18 cellular contexts compared by ENCODE assay signal in genomic region chr11:106208795-106209194, GRCh38.
DNase-seq lines count a peak whose midpoint lies in the region; ATAC-seq, FAIRE-seq and TF ChIP-seq lines count a peak whose summit lies in the region.
"Had no signal": no experiment of that assay in that cellular context is flagged by ENCODE, and none has a peak within 500 bp of the region (broad histone marks: within the 10 kb centered on the region; RNA-seq: fewer than 3 reads in every experiment).

No MANE protein-coding gene starts in this region.

- POLR2A ChIA-PET in HepG2 (lab: Yijun Ruan, JAX): no interaction called here

- peak; percentile 21 for FAIRE-seq in HepG2 (lab: Jason Lieb, UNC)
- FAIRE-seq: GM12891 had no signal

- no peak overlapping the region for H2AFZ ChIP-seq in HepG2 (ENCODE audit: low read length)
- H2AFZ ChIP-seq: GM23338 had no signal

- H3K4me3 Mint-ChIP-seq in endodermal cell (peak overlapping the region; percentile 15), nephron progenitor cell (no peak overlapping the region)
- H3K4me3 Mint-ChIP-seq: CD4-positive, CD25-positive, alpha-beta regulatory T cell; GM23338 had no signal

- H3K27ac Mint-ChIP-seq in endodermal cell: peak overlapping the region; percentile 65
- H3K27ac Mint-ChIP-seq in nephron progenitor cell: peak overlapping the region; percentile 72
- H3K27ac Mint-ChIP-seq: CD4-positive, CD25-positive, alpha-beta regulatory T cell; GM23338 had no signal

- H3K27ac ChIP-seq in HepG2 (ENCODE audit: extremely low read length, insufficient read depth, low read length): no peak overlapping the region
- no peak overlapping the region for H3K27ac ChIP-seq in right lobe of liver
- no peak overlapping the region for H3K27ac ChIP-seq in endodermal cell (ENCODE audit: low read depth, low read length)
- no peak overlapping the region for H3K27ac ChIP-seq in testis
- H3K27ac ChIP-seq in sigmoid colon: no peak overlapping the region
- H3K27ac ChIP-seq: KMS-11 had no signal

- H3K36me3 ChIP-seq in HepG2 (replicated peaks in 1 of 2; ENCODE audit: control insufficient read depth in 1 of 2, insufficient read depth in 2 of 2, low read length in 2 of 2) (no peaks in the 10 kb centered on the region), right lobe of liver (no peaks in the 10 kb centered on the region), endodermal cell (ENCODE audit: control insufficient read depth, insufficient read depth, low read length) (no peaks in the 10 kb centered on the region), testis (ENCODE audit: low read depth, missing control alignments) (no peaks in the 10 kb centered on the region), sigmoid colon (no peaks in the 10 kb centered on the region)

- peak; percentile 5 for DNase-seq in HepG2 (ENCODE audit: low spot score)
- DNase-seq in right lobe of liver: no peak
- peak; percentile 54 for DNase-seq in endodermal cell
- no peak for DNase-seq in nephron progenitor cell
- DNase-seq in testis: no peak
- no peak for DNase-seq in C1 segment of cervical spinal cord (lab: John Stamatoyannopoulos, UW)
- no peak for DNase-seq in sigmoid colon
- DNase-seq: Calu3; CD4-positive, CD25-positive, alpha-beta regulatory T cell; DMS79; NCI-H1092; NCI-H2029; NCI-H510A; PC-3 had no signal

- H3K9me3 Mint-ChIP-seq in endodermal cell: no peaks in the 10 kb centered on the region
- no peaks in the 10 kb centered on the region for H3K9me3 Mint-ChIP-seq in nephron progenitor cell
- H3K9me3 Mint-ChIP-seq: GM23338 had no signal

- peak; percentile 94 for ATAC-seq in HepG2
- no peak for ATAC-seq in right lobe of liver
- no peak for ATAC-seq in HG02759 (IDR thresholded peaks at IDR 0.05; ENCODE audit: unreplicated experiment)
- ATAC-seq: GM23338, PC-3 had no signal

- TF ChIP-seq CTCF in HepG2 (CRISPR knock-in tag; IDR thresholded peaks at IDR 0.05) (no peak), right lobe of liver (IDR thresholded peaks at IDR 0.05) (no peak), endodermal cell (conservative IDR thresholded peaks at IDR 0.05) (peak; percentile 33), nephron progenitor cell (IDR thresholded peaks at IDR 0.05) (no peak), testis (IDR thresholded peaks at IDR 0.05) (no peak), sigmoid colon (IDR thresholded peaks at IDR 0.05) (no peak)

- H3K4me1 ChIP-seq in HepG2 (ENCODE audit: insufficient read depth, low read length) (peaks cover 15% of the 10 kb centered on the region), right lobe of liver (no peaks in the 10 kb centered on the region), endodermal cell (ENCODE audit: control insufficient read depth, insufficient read depth, low read length) (peaks cover 13% of the 10 kb centered on the region), testis (no peaks in the 10 kb centered on the region), sigmoid colon (no peaks in the 10 kb centered on the region)

- TF ChIP-seq EP300 in HepG2 (IDR thresholded peaks at IDR 0.05; ENCODE audit: low read depth in 2 of 2, low read length in 2 of 2) (0 out of 4 replicates have a peak, but pooled peaks of 1 of the 2 experiments have one; percentile 27), HepG2 (CRISPR knock-in tag; IDR thresholded peaks at IDR 0.05; ENCODE audit: borderline replicate concordance) (no peak), sigmoid colon (IDR thresholded peaks at IDR 0.05) (no peak)

- intact Hi-C loops in HepG2 (cut with micrococcal nuclease; ENCODE audit: unreplicated experiment) (no loop called here), right lobe of liver (cut with DNase I) (no loop called here), testis (cut with DNase I; ENCODE audit: low total_unique reads) (no loop called here), sigmoid colon (cut with DNase I) (no loop called here)

- TF ChIP-seq RAD21 in HepG2 (CRISPR knock-in tag; IDR thresholded peaks at IDR 0.05): no peak

- H3K9me3 ChIP-seq in HepG2 (ENCODE audit: low read length): peaks cover 10% of the 10 kb centered on the region
- H3K9me3 ChIP-seq in right lobe of liver: no peaks in the 10 kb centered on the region
- H3K9me3 ChIP-seq in endodermal cell (ENCODE audit: control insufficient read depth, low read length): no peaks in the 10 kb centered on the region
- no peaks in the 10 kb centered on the region for H3K9me3 ChIP-seq in testis
- H3K9me3 ChIP-seq in sigmoid colon: no peaks in the 10 kb centered on the region

- 0% methylated on average over 6 of the region's 7 CpGs for WGBS in HepG2 (ENCODE audit: low lambda C conversion rate)
- WGBS in right lobe of liver (ENCODE audit: insufficient coverage, low coverage, low lambda C conversion rate, missing lambda C conversion rate): 30% methylated on average over 7 of the region's 7 CpGs
- WGBS in endodermal cell (ENCODE audit: insufficient coverage in 1 of 2, insufficient read length in 1 of 2), 2 experiments: 53 to 86% methylated on average over 5 to 7 of the region's 7 CpGs
- 57 to 75% methylated on average over 7 of the region's 7 CpGs for WGBS in testis, 2 donors
- 20 to 49% methylated on average over 7 of the region's 7 CpGs for WGBS in sigmoid colon, 2 donors

- H3K36me3 Mint-ChIP-seq in endodermal cell (ENCODE audit: low read depth) (no peaks in the 10 kb centered on the region), nephron progenitor cell (ENCODE audit: low read depth) (no peaks in the 10 kb centered on the region)
- H3K36me3 Mint-ChIP-seq: CD4-positive, CD25-positive, alpha-beta regulatory T cell had no signal

- H3K4me2 ChIP-seq in HepG2 (ENCODE audit: low read depth, low read length): no peak overlapping the region
- H3K4me2 ChIP-seq: GM23338, KMS-11 had no signal

- CTCF ChIA-PET in HepG2 (lab: Yijun Ruan, JAX; ENCODE audit: low intra/inter-chr PET ratio, low total read pairs): no interaction called here

- no peaks in the 10 kb centered on the region for H4K20me1 ChIP-seq in HepG2 (ENCODE audit: insufficient read depth, low read length)

- peaks cover 17% of the 10 kb centered on the region for H3K4me1 Mint-ChIP-seq in endodermal cell
- H3K4me1 Mint-ChIP-seq in nephron progenitor cell: peaks cover 21% of the 10 kb centered on the region
- H3K4me1 Mint-ChIP-seq: CD4-positive, CD25-positive, alpha-beta regulatory T cell; GM23338 had no signal

- no peak overlapping the region for H3K4me3 ChIP-seq in HepG2 (replicated peaks in 1 of 3; ENCODE audit: insufficient read depth in 1 of 3, low read depth in 2 of 3, low read length in 3 of 3)
- H3K4me3 ChIP-seq in right lobe of liver: no peak overlapping the region
- peak overlapping the region; percentile 63 for H3K4me3 ChIP-seq in endodermal cell (ENCODE audit: low read length)
- H3K4me3 ChIP-seq in testis: no peak overlapping the region
- no peak overlapping the region for H3K4me3 ChIP-seq in sigmoid colon
- H3K4me3 ChIP-seq: GM23338 had no signal

- in situ Hi-C loops in HepG2 (cut with HindIII; ENCODE audit: extremely low pct_ligation_motif_present, low pct_unique_long_range_greater_than_20kb): no loop called here

- TF ChIP-seq POLR2A in HepG2 (IDR thresholded peaks at IDR 0.05; ENCODE audit: insufficient read depth in 1 of 2, low read depth in 2 of 2, low read length in 2 of 2): no peak
- no peak for TF ChIP-seq POLR2A in right lobe of liver (IDR thresholded peaks at IDR 0.05)
- no peak for TF ChIP-seq POLR2A in testis (IDR thresholded peaks at IDR 0.05)
- no peak for TF ChIP-seq POLR2A in sigmoid colon (IDR thresholded peaks at IDR 0.05)

- BruUV-seq in HepG2 (replicated peaks; lab: Mats Ljungman, UMichigan): no TSS peak

- H3K79me2 ChIP-seq in HepG2 (ENCODE audit: insufficient read depth, low read length): no peaks in the 10 kb centered on the region

- no peak overlapping the region for H3K9ac ChIP-seq in HepG2 (ENCODE audit: insufficient read depth, low read depth, low read length)
- no peak overlapping the region for H3K9ac ChIP-seq in endodermal cell (ENCODE audit: extremely low read depth, low read length, poor library complexity, severe bottlenecking)
- H3K9ac ChIP-seq: KMS-11 had no signal

- peaks cover 14% of the 10 kb centered on the region for H3K27me3 Mint-ChIP-seq in endodermal cell (ENCODE audit: insufficient read depth)
- peaks cover 6% of the 10 kb centered on the region for H3K27me3 Mint-ChIP-seq in nephron progenitor cell (ENCODE audit: low read depth, poor library complexity)
- H3K27me3 Mint-ChIP-seq: CD4-positive, CD25-positive, alpha-beta regulatory T cell had no signal

- no peaks in the 10 kb centered on the region for H3K27me3 ChIP-seq in HepG2 (ENCODE audit: control insufficient read depth in 1 of 2, insufficient read depth in 2 of 2, low read length in 2 of 2)
- H3K27me3 ChIP-seq in right lobe of liver: no peaks in the 10 kb centered on the region
- no peaks in the 10 kb centered on the region for H3K27me3 ChIP-seq in endodermal cell (ENCODE audit: control insufficient read depth, insufficient read depth, low read length, poor library complexity, severe bottlenecking)
- no peaks in the 10 kb centered on the region for H3K27me3 ChIP-seq in testis
- no peaks in the 10 kb centered on the region for H3K27me3 ChIP-seq in sigmoid colon

TF ChIP-seq in HepG2, 621 proteins besides CTCF, POLR2A, EP300 and RAD21 (continues in another document):
- TF ChIP-seq MNT (IDR thresholded peaks at IDR 0.05) (no peak), ARID2 (CRISPR knock-in tag; IDR thresholded peaks at IDR 0.05; ENCODE audit: borderline replicate concordance) (no peak), SOX13 (IDR thresholded peaks at IDR 0.05) (no peak), SOX13 (CRISPR knock-in tag; conservative IDR thresholded peaks at IDR 0.05 in 1 of 2, IDR thresholded peaks at IDR 0.05 in 1 of 2) (peak in 1 of 2 experiments; percentile 15; a peak in 1 of 4 replicates), ZFP1 (CRISPR knock-in tag; IDR thresholded peaks at IDR 0.05) (no peak), ZNF788 (CRISPR knock-in tag; IDR thresholded peaks at IDR 0.05; ENCODE audit: borderline replicate concordance) (no peak), HNF4A (CRISPR knock-in tag; IDR thresholded peaks at IDR 0.05) (peak; percentile 47)

Comparison
In these comparisons a context has a peak if more than half of its experiments do, and no peak if none do; other contexts are left out.
1. DNase-seq: peak in HepG2 (single experiment) and endodermal cell (single experiment); none in right lobe of liver (0 of 3), nephron progenitor cell (single experiment), testis (single experiment), C1 segment of cervical spinal cord (0 of 14) and sigmoid colon (single experiment).